In the genomic region with DNA sequence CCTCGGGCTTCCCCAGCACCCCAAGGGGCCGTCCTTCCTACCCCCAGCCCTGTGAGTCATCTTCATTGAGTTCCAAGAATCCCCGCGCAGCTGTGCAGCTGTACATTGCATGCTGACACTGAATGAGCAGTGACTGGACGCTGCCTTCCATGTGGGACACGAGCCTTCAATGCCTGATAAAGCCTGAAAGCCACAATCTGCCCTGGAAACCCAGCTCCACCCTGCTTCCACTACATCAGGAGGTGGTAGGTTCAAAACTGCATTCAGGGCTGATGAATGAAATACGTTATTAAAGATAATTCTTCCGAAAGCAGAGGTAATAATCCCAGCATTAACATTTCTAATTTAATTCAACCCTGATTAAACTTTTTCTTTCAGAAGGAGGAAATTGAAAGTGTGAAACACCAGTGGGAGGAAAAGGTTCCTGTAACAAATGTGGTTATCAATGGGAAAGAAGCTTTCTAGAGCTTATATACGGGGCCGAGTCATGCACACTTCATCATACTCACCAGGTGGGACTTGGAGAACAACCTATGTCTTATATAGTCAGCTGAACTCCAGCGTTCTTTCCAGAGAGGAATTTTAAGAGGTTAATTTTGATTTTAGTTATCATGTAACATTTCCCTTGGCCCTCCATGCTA, we compare ENCODE assay signal across 1 cellular context.
TF ChIP-seq lines count a peak whose summit lies in the region.

No MANE protein-coding gene starts in this region.

TF ChIP-seq in K562, 482 proteins besides CTCF, POLR2A, EP300 and RAD21 (continued from another document and continues in another):
- TF ChIP-seq, protein P1, sequence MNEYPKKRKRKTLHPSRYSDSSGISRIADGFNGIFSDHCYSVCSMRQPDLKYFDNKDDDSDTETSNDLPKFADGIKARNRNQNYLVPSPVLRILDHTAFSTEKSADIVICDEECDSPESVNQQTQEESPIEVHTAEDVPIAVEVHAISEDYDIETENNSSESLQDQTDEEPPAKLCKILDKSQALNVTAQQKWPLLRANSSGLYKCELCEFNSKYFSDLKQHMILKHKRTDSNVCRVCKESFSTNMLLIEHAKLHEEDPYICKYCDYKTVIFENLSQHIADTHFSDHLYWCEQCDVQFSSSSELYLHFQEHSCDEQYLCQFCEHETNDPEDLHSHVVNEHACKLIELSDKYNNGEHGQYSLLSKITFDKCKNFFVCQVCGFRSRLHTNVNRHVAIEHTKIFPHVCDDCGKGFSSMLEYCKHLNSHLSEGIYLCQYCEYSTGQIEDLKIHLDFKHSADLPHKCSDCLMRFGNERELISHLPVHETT (CRISPR knock-in tag; conservative IDR thresholded peaks at IDR 0.05 in 1 of 2, IDR thresholded peaks at IDR 0.05 in 1 of 2), result peak in 1 of 2 experiments; percentile 62; a peak in 1 of 4 replicates
- TF ChIP-seq CREB3L1 (IDR thresholded peaks at IDR 0.05; ENCODE audit: borderline replicate concordance, low read depth) (peak; percentile 54; the same call in 1 of the 2 replicates), ETV6 (IDR thresholded peaks at IDR 0.05; ENCODE audit: borderline replicate concordance in 1 of 2, low read depth in 2 of 2, low read length in 1 of 2) (peak in 1 of 2 experiments; percentile 52; a peak in 1 of 4 replicates), ETV6 (CRISPR knock-in tag; IDR thresholded peaks at IDR 0.05; ENCODE audit: borderline replicate concordance) (no peak), NFRKB (IDR thresholded peaks at IDR 0.05; ENCODE audit: low read depth) (no peak; the same call in 1 of the 2 replicates), TFAP4 (CRISPR knock-in tag; IDR thresholded peaks at IDR 0.05; ENCODE audit: borderline replicate concordance) (peak; percentile 99), KDM1A (IDR thresholded peaks at IDR 0.05) (peak; percentile 85 to 90), PCBP1 (IDR thresholded peaks at IDR 0.05; ENCODE audit: low read depth, low read length, poor library complexity, severe bottlenecking) (no peak), MTA2 (IDR thresholded peaks at IDR 0.05; ENCODE audit: low read depth) (peak; percentile 69; the same call in 1 of the 2 replicates), ZNF217 (CRISPR knock-in tag; IDR thresholded peaks at IDR 0.05) (no peak), NCOA1 (IDR thresholded peaks at IDR 0.05; ENCODE audit: low read depth) (peak; percentile 85), ZNF696 (CRISPR knock-in tag; conservative IDR thresholded peaks at IDR 0.05) (no peak), HDAC1 (IDR thresholded peaks at IDR 0.05) (peak; percentile 76 to 92; a peak in 3 of 4 replicates), L3MBTL2 (IDR thresholded peaks at IDR 0.05) (peak; percentile 88), POLR2H (tag; IDR thresholded peaks at IDR 0.05; ENCODE audit: low read depth) (peak; percentile 82), MECOM (CRISPR knock-in tag; IDR thresholded peaks at IDR 0.05) (no peak), EGR1 (conservative IDR thresholded peaks at IDR 0.05) (0 out of 2 replicates have a peak, but pooled peaks have one; percentile 23), MTF1 (CRISPR knock-in tag; IDR thresholded peaks at IDR 0.05; ENCODE audit: borderline replicate concordance) (no peak), MGA (IDR thresholded peaks at IDR 0.05) (peak; percentile 73), ZNF75A (CRISPR knock-in tag; IDR thresholded peaks at IDR 0.05) (no peak), ZNF445 (CRISPR knock-in tag; IDR thresholded peaks at IDR 0.05; ENCODE audit: low read depth) (no peak), BRD4 (IDR thresholded peaks at IDR 0.05) (no peak), SRF (CRISPR knock-in tag; IDR thresholded peaks at IDR 0.05) (peak in 1 of 2 experiments; percentile 86; a peak in 2 of 4 replicates), FOS (IDR thresholded peaks at IDR 0.05; ENCODE audit: extremely low read depth, insufficient read length) (peak; percentile 61), LCOR (CRISPR knock-in tag; IDR thresholded peaks at IDR 0.05) (peak; percentile 68; the same call in 1 of the 2 replicates), NRF1 (conservative IDR thresholded peaks at IDR 0.05 in 1 of 2, IDR thresholded peaks at IDR 0.05 in 1 of 2) (peak; percentile 86 to 88), TAF9B (IDR thresholded peaks at IDR 0.05; ENCODE audit: partially characterized antibody) (peak; percentile 99), ZBTB1 (CRISPR knock-in tag; IDR thresholded peaks at IDR 0.05; ENCODE audit: borderline replicate concordance, low read depth) (no peak), ZFP36 (IDR thresholded peaks at IDR 0.05; ENCODE audit: low read depth, low read length, partially characterized antibody) (no peak), ZC3H11A (IDR thresholded peaks at IDR 0.05; ENCODE audit: low read depth, low read length) (no peak), MYC (IDR thresholded peaks at IDR 0.05; ENCODE audit: low read depth, low read length) (peak; percentile 91), MYC (CRISPR knock-in tag; IDR thresholded peaks at IDR 0.05; ENCODE audit: borderline replicate concordance, low read depth) (no peak), CBFA2T2 (conservative IDR thresholded peaks at IDR 0.05) (peak; percentile 96), KLF16 (IDR thresholded peaks at IDR 0.05) (peak; percentile 90), NBN (IDR thresholded peaks at IDR 0.05; ENCODE audit: low read depth) (peak; percentile 97), ZKSCAN3 (CRISPR knock-in tag; IDR thresholded peaks at IDR 0.05) (no peak), CBX1 (IDR thresholded peaks at IDR 0.05; ENCODE audit: low read depth) (0 out of 2 replicates have a peak, but pooled peaks have one; percentile 53), ARID1B (IDR thresholded peaks at IDR 0.05) (peak; percentile 95)
- TF ChIP-seq, protein P2, sequence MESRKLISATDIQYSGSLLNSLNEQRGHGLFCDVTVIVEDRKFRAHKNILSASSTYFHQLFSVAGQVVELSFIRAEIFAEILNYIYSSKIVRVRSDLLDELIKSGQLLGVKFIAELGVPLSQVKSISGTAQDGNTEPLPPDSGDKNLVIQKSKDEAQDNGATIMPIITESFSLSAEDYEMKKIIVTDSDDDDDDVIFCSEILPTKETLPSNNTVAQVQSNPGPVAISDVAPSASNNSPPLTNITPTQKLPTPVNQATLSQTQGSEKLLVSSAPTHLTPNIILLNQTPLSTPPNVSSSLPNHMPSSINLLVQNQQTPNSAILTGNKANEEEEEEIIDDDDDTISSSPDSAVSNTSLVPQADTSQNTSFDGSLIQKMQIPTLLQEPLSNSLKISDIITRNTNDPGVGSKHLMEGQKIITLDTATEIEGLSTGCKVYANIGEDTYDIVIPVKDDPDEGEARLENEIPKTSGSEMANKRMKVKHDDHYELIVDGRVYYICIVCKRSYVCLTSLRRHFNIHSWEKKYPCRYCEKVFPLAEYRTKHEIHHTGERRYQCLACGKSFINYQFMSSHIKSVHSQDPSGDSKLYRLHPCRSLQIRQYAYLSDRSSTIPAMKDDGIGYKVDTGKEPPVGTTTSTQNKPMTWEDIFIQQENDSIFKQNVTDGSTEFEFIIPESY (CRISPR knock-in tag; IDR thresholded peaks at IDR 0.05), result peak; percentile 18; the same call in 1 of the 2 replicates
- TF ChIP-seq, protein P3, sequence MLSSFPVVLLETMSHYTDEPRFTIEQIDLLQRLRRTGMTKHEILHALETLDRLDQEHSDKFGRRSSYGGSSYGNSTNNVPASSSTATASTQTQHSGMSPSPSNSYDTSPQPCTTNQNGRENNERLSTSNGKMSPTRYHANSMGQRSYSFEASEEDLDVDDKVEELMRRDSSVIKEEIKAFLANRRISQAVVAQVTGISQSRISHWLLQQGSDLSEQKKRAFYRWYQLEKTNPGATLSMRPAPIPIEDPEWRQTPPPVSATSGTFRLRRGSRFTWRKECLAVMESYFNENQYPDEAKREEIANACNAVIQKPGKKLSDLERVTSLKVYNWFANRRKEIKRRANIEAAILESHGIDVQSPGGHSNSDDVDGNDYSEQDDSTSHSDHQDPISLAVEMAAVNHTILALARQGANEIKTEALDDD (IDR thresholded peaks at IDR 0.05), result peak; percentile 69; the same call in 1 of the 2 replicates
- TF ChIP-seq, protein P4, sequence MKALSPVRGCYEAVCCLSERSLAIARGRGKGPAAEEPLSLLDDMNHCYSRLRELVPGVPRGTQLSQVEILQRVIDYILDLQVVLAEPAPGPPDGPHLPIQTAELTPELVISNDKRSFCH (CRISPR knock-in tag; IDR thresholded peaks at IDR 0.05), result no peak
- TF ChIP-seq, protein P4 (tag; IDR thresholded peaks at IDR 0.05), result no peak
